In genomic region chr17:47821031-47821423, GRCh38 we compare ENCODE assay signal across 8 cellular contexts. TPM values are rescaled to one million over a fixed set of nuclear protein-coding genes. Genes with fewer than 3 reads are reported as not detected.
DNase-seq lines count a peak whose midpoint lies in the region; ATAC-seq and TF ChIP-seq lines count a peak whose summit lies in the region.

No MANE protein-coding gene starts in this region.

- intact Hi-C loops in psoas muscle (cut with DNase I) = loop anchor here in 1 of 2 donors (10.0 kb wide), 1 partner anchor 304 kb away; no protein-coding TSS in a partner anchor

- H3K9me3 ChIP-seq in SJCRH30 (replicated peaks) = no peaks in the 10 kb centered on the region
- H3K9me3 ChIP-seq in fibroblast of lung (ENCODE audit: control insufficient read depth, insufficient read depth, low read depth, low read length) = no peaks in the 10 kb centered on the region
- H3K9me3 ChIP-seq in psoas muscle = no peaks in the 10 kb centered on the region

- no peaks in the 10 kb centered on the region for H3K79me2 ChIP-seq in fibroblast of lung (ENCODE audit: control insufficient read depth, insufficient read depth, low read length)

- H3K4me1 ChIP-seq in SJCRH30 = peaks cover 8% of the 10 kb centered on the region; the same call in 1 of the 2 replicates
- peaks cover 6% of the 10 kb centered on the region for H3K4me1 ChIP-seq in fibroblast of lung (ENCODE audit: control insufficient read depth, extremely low read depth, insufficient read depth, low read length)
- peaks cover 21% of the 10 kb centered on the region for H3K4me1 ChIP-seq in psoas muscle

- peak in 3 of 4 donors; percentile 2 to 16 (median 3) for ATAC-seq in psoas muscle
- ATAC-seq in omental fat pad (ENCODE audit: low FRiP score) = no peak

- DNase-seq in SJCRH30 = no peak
- no peak for DNase-seq in fibroblast of lung (ENCODE audit: low read depth in 2 of 2)
- DNase-seq in psoas muscle = no peak
- no peak for DNase-seq in NCI-H1436 treated with DMSO at 0.1 percent for 48 hours (lab: John Stamatoyannopoulos, UW)
- no peak for DNase-seq in omental fat pad (ENCODE audit: low spot score)
- DNase-seq in activated CD4-positive, alpha-beta T cell treated with anti-CD3 and anti-CD28 coated beads for 48 hours = no peak
- no peak for DNase-seq in DMS 273 (lab: John Stamatoyannopoulos, UW; ENCODE audit: unreplicated experiment)

- H3K36me3 ChIP-seq in SJCRH30 = no peaks in the 10 kb centered on the region; the same call in 1 of the 2 replicates
- H3K36me3 ChIP-seq in fibroblast of lung (ENCODE audit: control insufficient read depth, insufficient read depth, low read length) = peaks cover 11% of the 10 kb centered on the region
- H3K36me3 ChIP-seq in psoas muscle (ENCODE audit: insufficient read depth in 1 of 2, low read depth in 1 of 2) = peaks cover 0 to 68% of the 10 kb centered on the region in 2 donors

- H3K27me3 ChIP-seq in SJCRH30 = no peaks in the 10 kb centered on the region
- H3K27me3 ChIP-seq in fibroblast of lung (ENCODE audit: control insufficient read depth, insufficient read depth, low read length) = no peaks in the 10 kb centered on the region
- H3K27me3 ChIP-seq in psoas muscle (ENCODE audit: insufficient read depth in 3 of 3, low read length in 2 of 3) = no peaks in the 10 kb centered on the region

- H3K27ac ChIP-seq in SJCRH30 (peak overlapping the region; percentile 64), fibroblast of lung (ENCODE audit: insufficient read depth, low read length) (no peak overlapping the region), psoas muscle (peak overlapping the region; percentile 92)

- peak overlapping the region; percentile 76 for H3K4me2 ChIP-seq in fibroblast of lung (ENCODE audit: extremely low read depth, insufficient read depth, low read length)

- H4K20me1 ChIP-seq in fibroblast of lung (ENCODE audit: control insufficient read depth, extremely low read depth, insufficient read depth, low read length) = no peaks in the 10 kb centered on the region

- 4 to 12% (median 10%) methylated on average over 4 of the region's 4 CpGs for WGBS in psoas muscle, 3 donors

- TF ChIP-seq CTCF in GM12875 (IDR thresholded peaks at IDR 0.05; ENCODE audit: borderline replicate concordance, insufficient read depth, low read depth, low read length) (no peak), fibroblast of lung (conservative IDR thresholded peaks at IDR 0.05 in 1 of 2, IDR thresholded peaks at IDR 0.05 in 1 of 2; ENCODE audit: low read depth in 1 of 2, low read length in 2 of 2) (no peak), psoas muscle (IDR thresholded peaks at IDR 0.05) (no peak), omental fat pad (IDR thresholded peaks at IDR 0.05) (no peak)

- H3K4me3 ChIP-seq in GM12875 (ENCODE audit: low read depth, low read length) (peak overlapping the region; percentile 63), SJCRH30 (peak overlapping the region; percentile 65), fibroblast of lung (replicated peaks in 1 of 4; ENCODE audit: control extremely low read depth in 1 of 4, insufficient read depth in 1 of 4, low read depth in 3 of 4, low read length in 4 of 4) (peak overlapping the region; percentile 21 to 76 (median 66)), psoas muscle (peak overlapping the region; percentile 84)

- H3K9ac ChIP-seq in fibroblast of lung (ENCODE audit: insufficient read depth, low read length) = no peak overlapping the region

- H2AFZ ChIP-seq in fibroblast of lung (ENCODE audit: low read length) = no peak overlapping the region

RNA-seq across cellular contexts. Expression of gene OSBPL7, which starts 0.6 kb away (rescaled TPM):
- total RNA-seq in SJCRH30 (2014; rRNA removed; shearing (Covaris generic)) = 8.3 and 10.5 TPM in 2 replicates
- 5.4 and 7.1 TPM in 2 replicates for total RNA-seq in fibroblast of lung
- polyA plus RNA-seq in fibroblast of lung = 2.1 and 2.2 TPM in 2 replicates
- 2.8 and 3.2 TPM in 2 replicates for polyA plus RNA-seq in fibroblast of lung (2012)
- 3.8 and 13.6 TPM in 2 replicates for polyA minus RNA-seq in fibroblast of lung (ENCODE audit: low replicate concordance)
- total RNA-seq in psoas muscle = 10 to 100 TPM in 1 of 4 donors, 1 to 10 TPM in 3; 2.6 to 23.4 (median 5.3) TPM
- 1 to 10 TPM in 2 of 3 donors, under 1 TPM in 1; 0.95 to 1.7 (median 1.3) TPM for polyA plus RNA-seq in psoas muscle
- total RNA-seq in omental fat pad = 10 to 100 TPM in 1 of 4 donors, 1 to 10 TPM in 3; 2.6 to 13.9 (median 4.6) TPM

RNA-seq across cellular contexts. Expression of gene MRPL10, which starts 10.3 kb away (rescaled TPM):
- total RNA-seq in SJCRH30 (2014; rRNA removed; shearing (Covaris generic)) = 45.1 and 46.7 TPM in 2 replicates
- total RNA-seq in fibroblast of lung = 26.5 and 31.0 TPM in 2 replicates
- polyA plus RNA-seq in fibroblast of lung = 44.7 and 53.1 TPM in 2 replicates
- polyA plus RNA-seq in fibroblast of lung (2012) = 38.5 and 40.2 TPM in 2 replicates
- polyA minus RNA-seq in fibroblast of lung (ENCODE audit: low replicate concordance) = 58.3 and 103 TPM in 2 replicates
- 10 to 100 TPM; 37.8 to 51.9 (median 46.3) TPM for total RNA-seq in psoas muscle
- 10 to 100 TPM; 44.1 to 78.6 (median 56.1) TPM for polyA plus RNA-seq in psoas muscle
- total RNA-seq in omental fat pad = 10 to 100 TPM; 23.1 to 50.5 (median 36.8) TPM

RNA-seq across cellular contexts. Expression of gene LRRC46, which starts 10.4 kb away (rescaled TPM):
- total RNA-seq in SJCRH30 (2014; rRNA removed; shearing (Covaris generic)) = 0.18 and 0.34 TPM in 2 replicates
- total RNA-seq in fibroblast of lung = under 0.01 TPM in 2 replicates
- 0.19 and 0.93 TPM in 2 replicates for polyA plus RNA-seq in fibroblast of lung
- polyA plus RNA-seq in fibroblast of lung (2012) = 0.41 and 1.1 TPM in 2 replicates
- 2.1 TPM in 1 of 2 replicates, not detected in the other for polyA minus RNA-seq in fibroblast of lung (ENCODE audit: low replicate concordance)
- under 1 TPM in 2 of 4 donors, not detected in 2; 0.15 to 0.54 TPM for total RNA-seq in psoas muscle
- polyA plus RNA-seq in psoas muscle = under 1 TPM; 0.08 to 0.40 (median 0.22) TPM
- under 1 TPM in 1 of 4 donors, not detected in 3; 0.24 TPM for total RNA-seq in omental fat pad

RNA-seq across cellular contexts. Expression of gene SCRN2, which starts 20.0 kb away (rescaled TPM):
- total RNA-seq in SJCRH30 (2014; rRNA removed; shearing (Covaris generic)) = 8.0 and 12.9 TPM in 2 replicates
- total RNA-seq in fibroblast of lung = 22.3 and 40.8 TPM in 2 replicates
- polyA plus RNA-seq in fibroblast of lung = 10.2 and 10.6 TPM in 2 replicates
- polyA plus RNA-seq in fibroblast of lung (2012) = 12.8 and 15.5 TPM in 2 replicates
- 23.8 and 24.3 TPM in 2 replicates for polyA minus RNA-seq in fibroblast of lung (ENCODE audit: low replicate concordance)
- 10 to 100 TPM; 12.2 to 33.5 (median 19.5) TPM for total RNA-seq in psoas muscle
- polyA plus RNA-seq in psoas muscle = 10 to 100 TPM; 10.7 to 18.8 (median 15.1) TPM
- total RNA-seq in omental fat pad = 10 to 100 TPM; 43.6 to 72.6 (median 60.3) TPM

RNA-seq across cellular contexts. Expression of gene SP6, which starts 29.9 kb away (rescaled TPM):
- not detected in 2 replicates for total RNA-seq in SJCRH30 (2014; rRNA removed; shearing (Covaris generic))
- under 0.01 TPM in 1 of 2 replicates, not detected in the other for total RNA-seq in fibroblast of lung
- polyA plus RNA-seq in fibroblast of lung = 0.07 and 0.11 TPM in 2 replicates
- polyA plus RNA-seq in fibroblast of lung (2012) = 0.12 and 0.25 TPM in 2 replicates
- not detected in 2 replicates for polyA minus RNA-seq in fibroblast of lung (ENCODE audit: low replicate concordance)
- under 1 TPM in 1 of 4 donors, not detected in 3; 0.16 TPM for total RNA-seq in psoas muscle
- under 1 TPM in 2 of 3 donors, not detected in 1; 0.04 to 0.27 TPM for polyA plus RNA-seq in psoas muscle
- total RNA-seq in omental fat pad = 1 to 10 TPM in 3 of 4 donors, under 1 TPM in 1; 0.74 to 1.7 (median 1.2) TPM
